ENCODE assay signal across 26 cellular contexts in genomic region chr9:135247174-135247930, GRCh38.
DNase-seq lines count a peak whose midpoint lies in the region; ATAC-seq and TF ChIP-seq lines count a peak whose summit lies in the region.
"Had no signal": no experiment of that assay in that cellular context is flagged by ENCODE, and none has a peak within 500 bp of the region (broad histone marks: within the 10 kb centered on the region; RNA-seq: fewer than 3 reads in every experiment).

No MANE protein-coding gene starts in this region.

- H3K9ac ChIP-seq in neuronal stem cell (ENCODE audit: low read depth, low read length, poor library complexity) = peak overlapping the region; percentile 30

- no peaks in the 10 kb centered on the region for H3K36me3 ChIP-seq in neuronal stem cell (replicated peaks in 1 of 2; ENCODE audit: control insufficient read depth in 2 of 2, insufficient read depth in 2 of 2, low read length in 2 of 2)
- H3K36me3 ChIP-seq in upper lobe of right lung = no peaks in the 10 kb centered on the region
- H3K36me3 ChIP-seq: esophagus squamous epithelium, ovary, transverse colon had no signal

- H3K14ac ChIP-seq in neuronal stem cell (ENCODE audit: low read length) = peak overlapping the region; percentile 98

- H2BK15ac ChIP-seq in neuronal stem cell (ENCODE audit: low read length) = peak overlapping the region; percentile 94

- no peak overlapping the region for H3K27ac Mint-ChIP-seq in chondrocyte (ENCODE audit: unreplicated experiment)
- H3K27ac Mint-ChIP-seq: activated CD4-positive, alpha-beta T cell treated with anti-CD3 and anti-CD28 coated beads for 36 hours; activated CD8-positive, alpha-beta T cell treated with anti-CD3 and anti-CD28 coated beads, Interleukin-2, amount 10 ng/mL, durations not matched to agents 7 days and 5 days; activated naive CD4-positive, alpha-beta T cell treated with anti-CD3 and anti-CD28 coated beads for 36 hours; memory B cell; nephron progenitor cell had no signal

- H2BK12ac ChIP-seq in neuronal stem cell (ENCODE audit: low read length) = peak overlapping the region; percentile 98

- no peak overlapping the region for H3K4me3 Mint-ChIP-seq in chondrocyte (ENCODE audit: unreplicated experiment)
- H3K4me3 Mint-ChIP-seq: activated CD4-positive, alpha-beta T cell treated with anti-CD3 and anti-CD28 coated beads for 36 hours; activated CD8-positive, alpha-beta T cell treated with anti-CD3 and anti-CD28 coated beads, Interleukin-2, amount 10 ng/mL, durations not matched to agents 7 days and 5 days; activated naive CD4-positive, alpha-beta T cell treated with anti-CD3 and anti-CD28 coated beads for 36 hours; CD4-positive, CD25-positive, alpha-beta regulatory T cell; memory B cell; nephron progenitor cell had no signal

- no peak overlapping the region for H2BK5ac ChIP-seq in neuronal stem cell (ENCODE audit: low read length)

- no CpG with 5 or more reads among the region's 29 CpGs for whole genome bisulfite sequencing in neuronal stem cell (ENCODE audit: extremely low coverage in 2 of 2, insufficient read length in 2 of 2, insufficient replicate concordance in 1 of 2), 2 donors

- H3K4me2 ChIP-seq in neuronal stem cell (ENCODE audit: insufficient read depth, low read length, poor library complexity, severe bottlenecking) = no peak overlapping the region

- ATAC-seq in Right ventricle myocardium inferior = no peak
- no peak for ATAC-seq in left cardiac atrium
- ATAC-seq in upper lobe of right lung = peak; percentile 16
- ATAC-seq: activated CD4-positive, alpha-beta T cell treated with anti-CD3 and anti-CD28 coated beads for 36 hours; activated CD8-positive, alpha-beta T cell treated with anti-CD3 and anti-CD28 coated beads, Interleukin-2, amount 10 ng/mL, durations not matched to agents 7 days and 5 days; foreskin keratinocyte; sciatic nerve had no signal

- H3K23ac ChIP-seq in neuronal stem cell (ENCODE audit: low read depth, low read length, poor library complexity) = no peak overlapping the region

- peak overlapping the region; percentile 50 for H2BK120ac ChIP-seq in neuronal stem cell (ENCODE audit: low read depth, low read length)

- no peak for TF ChIP-seq CTCF in chondrocyte (IDR thresholded peaks at IDR 0.05)
- no peak for TF ChIP-seq CTCF in upper lobe of right lung (IDR thresholded peaks at IDR 0.05)

- no peaks in the 10 kb centered on the region for H3K79me1 ChIP-seq in neuronal stem cell (ENCODE audit: low read depth, low read length)

- intact Hi-C loops in Right ventricle myocardium inferior (cut with DNase I) = no loop called here
- intact Hi-C loops in left cardiac atrium (cut with DNase I) = no loop called here
- intact Hi-C loops in upper lobe of right lung (cut with DNase I) = no loop called here

- H3K9me3 ChIP-seq in neuronal stem cell (replicated peaks in 1 of 2; ENCODE audit: control insufficient read depth in 2 of 2, insufficient read depth in 1 of 2, low read depth in 1 of 2, low read length in 2 of 2) = peaks cover 0 to 4% of the 10 kb centered on the region in 2 donors
- no peaks in the 10 kb centered on the region for H3K9me3 ChIP-seq in upper lobe of right lung
- H3K9me3 ChIP-seq: esophagus squamous epithelium, ovary, transverse colon had no signal

- H3K27me3 ChIP-seq in neuronal stem cell (ENCODE audit: control insufficient read depth in 3 of 3, insufficient read depth in 3 of 3, low read depth in 1 of 3, low read length in 3 of 3) (peaks cover 0 to 11% (median 0%) of the 10 kb centered on the region in 3 experiments), upper lobe of right lung (peaks cover 22% of the 10 kb centered on the region)
- H3K27me3 ChIP-seq: ovary had no signal

- no peaks in the 10 kb centered on the region for H3K36me3 Mint-ChIP-seq in chondrocyte (ENCODE audit: low read depth)
- H3K36me3 Mint-ChIP-seq: CD4-positive, CD25-positive, alpha-beta regulatory T cell; memory B cell had no signal

- DNase-seq in Right ventricle myocardium inferior (ENCODE audit: missing footprints) = peak; percentile 56
- no peak for DNase-seq in left cardiac atrium
- peak; percentile 86 for DNase-seq in chondrocyte (ENCODE audit: low spot score)
- no peak for DNase-seq in neuronal stem cell (ENCODE audit: low spot score)
- DNase-seq in upper lobe of right lung = peak; percentile 67
- DNase-seq in EL = no peak
- DNase-seq in NCI-H510A treated with DMSO at 0.1 percent for 48 hours (lab: John Stamatoyannopoulos, UW) = no peak
- no peak for DNase-seq in NCI-H748 treated with DMSO at 0.1 percent for 48 hours (lab: John Stamatoyannopoulos, UW)
- DNase-seq: 8988T; activated CD4-positive, alpha-beta T cell treated with anti-CD3 and anti-CD28 coated beads for 36 hours; activated CD8-positive, alpha-beta T cell treated with anti-CD3 and anti-CD28 coated beads, Interleukin-2, amount 10 ng/mL, durations not matched to agents 7 days and 5 days; activated naive CD4-positive, alpha-beta T cell treated with anti-CD3 and anti-CD28 coated beads for 36 hours; CD4-positive, CD25-positive, alpha-beta regulatory T cell; esophagus squamous epithelium; foreskin keratinocyte; Karpas-422; NCI-H1417; NCI-H2029; nephron progenitor cell; ovary; SHP77 treated with DMSO at 0.1 percent for 48 hours; stimulated activated CD4-positive, alpha-beta T cell treated with anti-CD3 and anti-CD28 coated beads, Interleukin-4, amount 100 ng/mL, for 1 hour; transverse colon had no signal

- H4K8ac ChIP-seq in neuronal stem cell (ENCODE audit: low read depth, low read length) = no peak overlapping the region

- no peak overlapping the region for H2AFZ ChIP-seq in neuronal stem cell (ENCODE audit: low read length)

- H4K91ac ChIP-seq in neuronal stem cell (ENCODE audit: low read depth, low read length, poor library complexity) = no peak overlapping the region

- H3K18ac ChIP-seq in neuronal stem cell (ENCODE audit: low read length) = peak overlapping the region; percentile 83

- H3K27ac ChIP-seq in neuronal stem cell (replicated peaks; ENCODE audit: low read length) = no peak overlapping the region
- no peak overlapping the region for H3K27ac ChIP-seq in upper lobe of right lung
- H3K27ac ChIP-seq: esophagus squamous epithelium, foreskin keratinocyte, ovary, transverse colon, VCaP had no signal

- H3K4me3 ChIP-seq in neuronal stem cell (ENCODE audit: low read length in 2 of 2) (no peak overlapping the region), upper lobe of right lung (no peak overlapping the region)
- H3K4me3 ChIP-seq: esophagus squamous epithelium, ovary, transverse colon had no signal

- H3K4ac ChIP-seq in neuronal stem cell (ENCODE audit: low read length) = peak overlapping the region; percentile 90

- H3K27me3 Mint-ChIP-seq in chondrocyte (ENCODE audit: low read depth) = peaks cover 26% of the 10 kb centered on the region
- H3K27me3 Mint-ChIP-seq: CD4-positive, CD25-positive, alpha-beta regulatory T cell had no signal

- H2AK5ac ChIP-seq in neuronal stem cell (ENCODE audit: low read depth, low read length) = peak overlapping the region; percentile 68

- H3K9me3 Mint-ChIP-seq in chondrocyte (ENCODE audit: low read depth) = no peaks in the 10 kb centered on the region
- H3K9me3 Mint-ChIP-seq: activated naive CD4-positive, alpha-beta T cell treated with anti-CD3 and anti-CD28 coated beads for 36 hours; memory B cell; nephron progenitor cell had no signal

- no peaks in the 10 kb centered on the region for H3K4me1 Mint-ChIP-seq in chondrocyte (ENCODE audit: low read depth)
- H3K4me1 Mint-ChIP-seq: activated CD4-positive, alpha-beta T cell treated with anti-CD3 and anti-CD28 coated beads for 36 hours; CD4-positive, CD25-positive, alpha-beta regulatory T cell had no signal

- H3K4me1 ChIP-seq in neuronal stem cell (ENCODE audit: control insufficient read depth in 2 of 2, insufficient read depth in 1 of 2, low read depth in 1 of 2, low read length in 2 of 2) (peaks cover 0 to 9% of the 10 kb centered on the region in 2 donors), upper lobe of right lung (no peaks in the 10 kb centered on the region)
- H3K4me1 ChIP-seq: foreskin keratinocyte, transverse colon had no signal

Comparison
In these comparisons a context has a peak if more than half of its experiments do, and no peak if none do; other contexts are left out.
1. DNase-seq: peak in Right ventricle myocardium inferior (single experiment), chondrocyte (single experiment) and upper lobe of right lung (single experiment); none in left cardiac atrium (single experiment), neuronal stem cell (single experiment), EL (single experiment), NCI-H510A treated with DMSO at 0.1 percent for 48 hours (single experiment) and NCI-H748 treated with DMSO at 0.1 percent for 48 hours (single experiment).